Comparison of ENCODE assay signal across 13 cellular contexts in the genomic region with DNA sequence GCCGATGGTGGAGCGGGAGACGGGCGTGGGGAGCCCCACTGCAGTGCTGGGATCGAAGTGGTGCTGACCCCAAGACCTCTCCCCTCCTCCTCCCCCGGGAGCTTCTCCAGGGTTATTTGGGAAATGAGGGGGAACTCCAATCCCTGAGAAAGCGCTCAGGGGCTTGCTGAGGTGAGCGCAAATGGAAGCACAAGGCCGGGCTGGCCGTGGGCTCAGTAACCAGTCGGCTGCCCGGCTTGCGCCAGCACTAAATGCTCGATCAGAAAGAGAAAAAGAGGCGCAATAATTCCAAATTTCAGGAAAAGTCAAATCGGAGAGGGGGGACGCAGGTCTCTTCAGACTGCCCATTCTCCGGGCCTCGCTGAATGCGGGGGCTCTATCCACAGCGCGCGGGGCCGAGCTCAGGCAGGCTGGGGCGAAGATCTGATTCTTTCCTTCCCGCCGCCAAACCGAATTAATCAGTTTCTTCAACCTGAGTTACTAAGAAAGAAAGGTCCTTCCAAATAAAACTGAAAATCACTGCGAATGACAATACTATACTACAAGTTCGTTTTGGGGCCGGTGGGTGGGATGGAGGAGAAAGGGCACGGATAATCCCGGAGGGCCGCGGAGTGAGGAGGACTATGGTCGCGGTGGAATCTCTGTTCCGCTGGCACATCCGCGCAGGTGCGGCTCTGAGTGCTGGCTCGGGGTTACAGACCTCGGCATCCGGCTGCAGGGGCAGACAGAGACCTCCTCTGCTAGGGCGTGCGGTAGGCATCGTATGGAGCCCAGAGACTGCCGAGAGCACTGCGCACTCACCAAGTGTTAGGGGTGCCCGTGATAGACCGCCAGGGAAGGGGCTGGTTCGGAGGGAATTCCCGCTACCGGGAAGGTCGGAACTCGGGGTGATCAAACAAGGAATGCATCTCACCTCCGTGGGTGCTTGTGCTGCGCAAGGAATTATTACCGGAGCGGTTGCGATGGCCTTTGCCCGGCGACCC. TPM values are rescaled to one million over a fixed set of nuclear protein-coding genes. Genes with fewer than 3 reads are reported as not detected.
DNase-seq lines count a peak whose midpoint lies in the region; ATAC-seq and TF ChIP-seq lines count a peak whose summit lies in the region.
"Had no signal": no experiment of that assay in that cellular context is flagged by ENCODE, and none has a peak within 500 bp of the region (broad histone marks: within the 10 kb centered on the region; RNA-seq: fewer than 3 reads in every experiment).

No MANE protein-coding gene starts in this region.

- no peak for TF ChIP-seq POLR2A in sigmoid colon (IDR thresholded peaks at IDR 0.05)

- H3K9me3 Mint-ChIP-seq in CD4-positive, alpha-beta memory T cell, result peaks cover 0 to 9% (median 3%) of the 10 kb centered on the region in 8 donors
- H3K9me3 Mint-ChIP-seq in activated naive CD8-positive, alpha-beta T cell treated with anti-CD3 and anti-CD28 coated beads, Interleukin-2, amount 10 ng/mL, durations not matched to agents 7 days and 5 days, result no peaks in the 10 kb centered on the region
- H3K9me3 Mint-ChIP-seq in nephron progenitor cell (no peaks in the 10 kb centered on the region), Calu3 (ENCODE audit: low read depth, unreplicated experiment) (no peaks in the 10 kb centered on the region)

- intact Hi-C loops in CD4-positive, alpha-beta memory T cell (cut with micrococcal nuclease), result no loop called here
- intact Hi-C loops in sigmoid colon (cut with DNase I) (no loop called here), Calu3 (cut with micrococcal nuclease; ENCODE audit: unreplicated experiment) (no loop called here)

- H3K27ac ChIP-seq in CD4-positive, alpha-beta memory T cell (ENCODE audit: low read depth, low read length), result no peak overlapping the region
- no peak overlapping the region for H3K27ac ChIP-seq in sigmoid colon
- H3K27ac ChIP-seq: BLaER1, body of pancreas had no signal

- POLR2A ChIA-PET in CD4-positive, alpha-beta memory T cell (lab: Charles Lee; ENCODE audit: partially characterized antibody), result interaction anchor here (0.6 kb wide), 1 partner anchor 12 kb away, joined by 3 read pairs; no protein-coding TSS in a partner anchor
- POLR2A ChIA-PET in activated naive CD8-positive, alpha-beta T cell treated with anti-CD3 and anti-CD28 coated beads, Interleukin-2, amount 10 ng/mL, durations not matched to agents 7 days and 5 days (lab: Charles Lee), result interaction anchor here (1.2 kb wide), 1 partner anchor 29 kb away, joined by 4 read pairs; no protein-coding TSS in a partner anchor

- no TSS peak for BruUV-seq in Calu3 (replicated peaks; lab: Mats Ljungman, UMichigan)

- H3K4me1 Mint-ChIP-seq in CD4-positive, alpha-beta memory T cell, result peaks cover 20 to 52% (median 38%) of the 10 kb centered on the region in 4 donors
- peaks cover 24% of the 10 kb centered on the region for H3K4me1 Mint-ChIP-seq in activated naive CD8-positive, alpha-beta T cell treated with anti-CD3 and anti-CD28 coated beads, Interleukin-2, amount 10 ng/mL, durations not matched to agents 7 days and 5 days
- H3K4me1 Mint-ChIP-seq in nephron progenitor cell (peaks cover 44% of the 10 kb centered on the region), Calu3 (ENCODE audit: low read depth, unreplicated experiment) (peaks cover 12% of the 10 kb centered on the region)

- no peaks in the 10 kb centered on the region for H3K36me3 ChIP-seq in CD4-positive, alpha-beta memory T cell (ENCODE audit: insufficient read depth, low read length)
- no peaks in the 10 kb centered on the region for H3K36me3 ChIP-seq in sigmoid colon
- H3K36me3 ChIP-seq: BLaER1 had no signal

- TF ChIP-seq CTCF in nephron progenitor cell (IDR thresholded peaks at IDR 0.05), result no peak
- no peak for TF ChIP-seq CTCF in sigmoid colon (IDR thresholded peaks at IDR 0.05)
- no peak for TF ChIP-seq CTCF in Calu3 (IDR thresholded peaks at IDR 0.05; ENCODE audit: unreplicated experiment)

- H3K27me3 ChIP-seq in CD4-positive, alpha-beta memory T cell (ENCODE audit: insufficient read depth, low read length), result peaks cover 60% of the 10 kb centered on the region
- H3K27me3 ChIP-seq in sigmoid colon, result peaks cover 63 to 90% (median 80%) of the 10 kb centered on the region in 3 donors

- ATAC-seq in activated naive CD8-positive, alpha-beta T cell treated with anti-CD3 and anti-CD28 coated beads, Interleukin-2, amount 10 ng/mL, durations not matched to agents 7 days and 5 days (ENCODE audit: low read depth), result peak; percentile 25
- no peak for ATAC-seq in HG03196 (IDR thresholded peaks at IDR 0.05; ENCODE audit: unreplicated experiment)
- ATAC-seq: body of pancreas had no signal

- no peaks in the 10 kb centered on the region for H3K9me3 ChIP-seq in CD4-positive, alpha-beta memory T cell (ENCODE audit: control insufficient read depth in 1 of 2, low read length in 2 of 2)
- no peaks in the 10 kb centered on the region for H3K9me3 ChIP-seq in sigmoid colon
- H3K9me3 ChIP-seq: body of pancreas had no signal

- peak overlapping the region in 7 of 8 donors; percentile 48 to 85 (median 78) for H3K4me3 Mint-ChIP-seq in CD4-positive, alpha-beta memory T cell
- H3K4me3 Mint-ChIP-seq in activated naive CD8-positive, alpha-beta T cell treated with anti-CD3 and anti-CD28 coated beads, Interleukin-2, amount 10 ng/mL, durations not matched to agents 7 days and 5 days, result peak overlapping the region; percentile 49
- H3K4me3 Mint-ChIP-seq in nephron progenitor cell (peak overlapping the region; percentile 73), Calu3 (ENCODE audit: low read depth, unreplicated experiment) (no peak overlapping the region)

- peak in 1 of 5 donors; percentile 27 for DNase-seq in CD4-positive, alpha-beta memory T cell
- DNase-seq in activated CD4-positive, alpha-beta T cell treated with anti-CD3 and anti-CD28 coated beads for 48 hours, result peak; percentile 49
- DNase-seq in activated naive CD8-positive, alpha-beta T cell treated with anti-CD3 and anti-CD28 coated beads, Interleukin-2, amount 10 ng/mL, durations not matched to agents 7 days and 5 days, result peak; percentile 57
- DNase-seq in nephron progenitor cell (no peak), sigmoid colon (no peak), Calu3 (no peak), hippocampal formation (lab: John Stamatoyannopoulos, UW) (no peak)
- DNase-seq: GOT3, NCI-H226 had no signal

- no peak overlapping the region for H3K4me3 ChIP-seq in CD4-positive, alpha-beta memory T cell (ENCODE audit: low read length in 2 of 2)
- H3K4me3 ChIP-seq in sigmoid colon, result no peak overlapping the region
- H3K4me3 ChIP-seq: BLaER1, body of pancreas had no signal

- peaks cover 39% of the 10 kb centered on the region for H3K4me1 ChIP-seq in CD4-positive, alpha-beta memory T cell (ENCODE audit: insufficient read depth, low read length)
- peaks cover 0 to 40% (median 30%) of the 10 kb centered on the region in 4 donors for H3K4me1 ChIP-seq in sigmoid colon

- no peak for TF ChIP-seq EP300 in sigmoid colon (IDR thresholded peaks at IDR 0.05)

- CTCF ChIA-PET in CD4-positive, alpha-beta memory T cell (lab: Charles Lee; ENCODE audit: partially characterized antibody), result interaction anchor here (1.5 to 3.6 kb wide), 3 partner anchors 12 to 19 kb away, joined by 3 to 23 read pairs (median 12); no protein-coding TSS in a partner anchor
- CTCF ChIA-PET in Calu3 (lab: Charles Lee), result interaction anchor here (0.7 to 1.1 kb wide), 2 partner anchors 12 to 34 kb away, joined by 3 read pairs; no protein-coding TSS in a partner anchor

- WGBS in sigmoid colon, 2 donors, result 7 to 17% methylated on average over 63 of the region's 63 CpGs

- H3K27me3 Mint-ChIP-seq in CD4-positive, alpha-beta memory T cell, result peaks cover 52 to 64% of the 10 kb centered on the region in 2 donors
- peaks cover 79% of the 10 kb centered on the region for H3K27me3 Mint-ChIP-seq in activated naive CD8-positive, alpha-beta T cell treated with anti-CD3 and anti-CD28 coated beads, Interleukin-2, amount 10 ng/mL, durations not matched to agents 7 days and 5 days
- peaks cover 96% of the 10 kb centered on the region for H3K27me3 Mint-ChIP-seq in nephron progenitor cell (ENCODE audit: low read depth, poor library complexity)
- peaks cover 85% of the 10 kb centered on the region for H3K27me3 Mint-ChIP-seq in Calu3 (ENCODE audit: unreplicated experiment)

- H3K27ac Mint-ChIP-seq in CD4-positive, alpha-beta memory T cell, result peak overlapping the region in 3 of 7 donors; percentile 55 to 78 (median 57)
- H3K27ac Mint-ChIP-seq in activated naive CD8-positive, alpha-beta T cell treated with anti-CD3 and anti-CD28 coated beads, Interleukin-2, amount 10 ng/mL, durations not matched to agents 7 days and 5 days, result peak overlapping the region; percentile 24
- H3K27ac Mint-ChIP-seq in nephron progenitor cell, result no peak overlapping the region
- H3K27ac Mint-ChIP-seq in Calu3 (ENCODE audit: unreplicated experiment), result no peak overlapping the region

- peaks cover 2 to 5% of the 10 kb centered on the region in 2 donors for H3K36me3 Mint-ChIP-seq in CD4-positive, alpha-beta memory T cell
- H3K36me3 Mint-ChIP-seq in activated naive CD8-positive, alpha-beta T cell treated with anti-CD3 and anti-CD28 coated beads, Interleukin-2, amount 10 ng/mL, durations not matched to agents 7 days and 5 days, result no peaks in the 10 kb centered on the region
- H3K36me3 Mint-ChIP-seq in nephron progenitor cell (ENCODE audit: low read depth) (no peaks in the 10 kb centered on the region), Calu3 (ENCODE audit: insufficient read depth, unreplicated experiment) (peaks cover 17% of the 10 kb centered on the region)

RNA-seq across cellular contexts. Expression of gene DLX4, which starts 4.2 kb away (rescaled TPM):
- 1 to 10 TPM in 1 of 2 experiments, under 1 TPM in 1; 0.70 to 1.2 TPM for total RNA-seq in CD4-positive, alpha-beta memory T cell
- under 1 TPM; 0.22 to 0.33 TPM for polyA plus RNA-seq in CD4-positive, alpha-beta memory T cell
- total RNA-seq in activated naive CD8-positive, alpha-beta T cell treated with anti-CD3 and anti-CD28 coated beads, Interleukin-2, amount 10 ng/mL, durations not matched to agents 7 days and 5 days, result under 1 TPM; 0.60 to 0.69 TPM
- total RNA-seq in sigmoid colon, result not detected
- under 1 TPM in 1 of 3 donors, not detected in 2; 0.34 TPM for polyA plus RNA-seq in sigmoid colon
- total RNA-seq in Calu3 (2022), result 2.4 and 2.5 TPM in 2 replicates
- total RNA-seq: body of pancreas, epithelial cell of proximal tubule had no signal

RNA-seq across cellular contexts. Expression of gene DLX3, which starts 30.2 kb away (rescaled TPM):
- total RNA-seq in CD4-positive, alpha-beta memory T cell, result not detected
- not detected for polyA plus RNA-seq in CD4-positive, alpha-beta memory T cell
- not detected for total RNA-seq in activated naive CD8-positive, alpha-beta T cell treated with anti-CD3 and anti-CD28 coated beads, Interleukin-2, amount 10 ng/mL, durations not matched to agents 7 days and 5 days
- total RNA-seq in sigmoid colon (under 1 TPM in 1 of 4 donors, not detected in 3; 0.27 TPM), Calu3 (2022) (not detected in 2 replicates)
- polyA plus RNA-seq in sigmoid colon, result under 1 TPM in 1 of 3 donors, not detected in 2; 0.07 TPM
- total RNA-seq: body of pancreas, epithelial cell of proximal tubule had no signal

Comparison
In these comparisons a context has a peak if more than half of its experiments do, and no peak if none do; other contexts are left out.
1. DNase-seq: peak in activated CD4-positive, alpha-beta T cell treated with anti-CD3 and anti-CD28 coated beads for 48 hours (single experiment) and activated naive CD8-positive, alpha-beta T cell treated with anti-CD3 and anti-CD28 coated beads, Interleukin-2, amount 10 ng/mL, durations not matched to agents 7 days and 5 days (single experiment); none in nephron progenitor cell (single experiment), sigmoid colon (single experiment), Calu3 (single experiment) and hippocampal formation (0 of 2).